In the genomic region with DNA sequence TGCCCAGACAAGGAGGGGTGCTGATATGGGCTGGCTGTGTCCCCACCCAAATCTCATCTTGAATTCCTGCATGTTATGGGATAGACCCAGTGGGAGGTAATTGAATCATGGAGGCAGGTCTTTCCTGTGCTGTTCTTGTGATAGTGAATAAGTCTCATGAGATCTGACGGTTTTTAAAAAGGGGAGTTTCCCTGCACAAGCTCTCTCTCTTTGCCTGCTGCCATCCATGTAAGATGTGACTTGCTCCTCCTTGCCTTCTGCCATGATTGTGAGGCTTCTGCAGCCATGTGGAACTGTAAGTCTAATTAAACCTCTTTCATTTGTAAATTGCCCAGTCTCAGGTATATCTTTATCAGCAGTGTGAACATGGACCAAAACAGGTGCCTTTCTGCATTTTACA, we compare ENCODE assay signal across 16 cellular contexts. TPM values are rescaled to one million over a fixed set of nuclear protein-coding genes. Genes with fewer than 3 reads are reported as not detected.
"Had no signal": no experiment of that assay in that cellular context is flagged by ENCODE, and none has a peak within 500 bp of the region (broad histone marks: within the 10 kb centered on the region; RNA-seq: fewer than 3 reads in every experiment).

No MANE protein-coding gene starts in this region.

RNA-seq across cellular contexts. Expression of a gene that starts 3.8 kb away (rescaled TPM):
- total RNA-seq: cerebellum, dermis blood vessel endothelial cell, esophagus mucosa, esophagus squamous epithelium, gastrocnemius medialis, glomerular endothelial cell, kidney epithelial cell, left ventricle myocardium superior, lung microvascular endothelial cell, mononuclear cell had no signal
- polyA plus RNA-seq: keratinocyte had no signal

RNA-seq across cellular contexts. Expression of a gene that starts 31.8 kb away (rescaled TPM):
- total RNA-seq: cerebellum, dermis blood vessel endothelial cell, esophagus mucosa, esophagus squamous epithelium, gastrocnemius medialis, glomerular endothelial cell, heart right ventricle, kidney epithelial cell, left cardiac atrium, left lung, left ventricle myocardium superior, lower leg skin, lower lobe of right lung, lung microvascular endothelial cell, mononuclear cell had no signal
